Comparison of ENCODE assay signal across 9 cellular contexts in the genomic region with DNA sequence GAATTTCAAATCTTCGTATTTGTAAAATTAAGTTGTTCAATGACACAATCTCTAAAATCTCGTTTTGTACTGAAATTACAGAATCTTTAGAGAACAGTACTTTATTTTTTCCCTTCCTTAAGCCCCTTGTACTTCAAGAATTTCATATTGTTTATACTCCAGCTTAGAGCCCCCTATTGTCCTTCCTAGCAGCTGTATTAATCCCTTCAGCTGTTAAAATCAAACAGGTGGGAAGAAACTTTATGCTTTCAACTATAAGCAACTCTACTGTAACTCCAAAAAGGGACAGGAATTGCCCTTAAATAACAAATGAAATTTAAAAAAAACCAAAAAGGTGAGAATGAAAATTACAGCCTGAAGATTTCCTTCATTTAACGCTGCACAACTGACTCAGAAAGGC. TPM values are rescaled to one million over a fixed set of nuclear protein-coding genes. Genes with fewer than 3 reads are reported as not detected.
DNase-seq lines count a peak whose midpoint lies in the region; ATAC-seq and TF ChIP-seq lines count a peak whose summit lies in the region.
"Had no signal": no experiment of that assay in that cellular context is flagged by ENCODE, and none has a peak within 500 bp of the region (broad histone marks: within the 10 kb centered on the region; RNA-seq: fewer than 3 reads in every experiment).

No MANE protein-coding gene starts in this region.

- intact Hi-C loops in esophagus squamous epithelium (cut with DNase I) (loop anchor here (5.0 to 10.0 kb wide), 2 partner anchors 36 to 79 kb away; partner anchors contain the start of genes ATP5F1B and PTGES3), psoas muscle (cut with DNase I) (loop anchor here in 1 of 2 donors (5.0 kb wide), 2 partner anchors 36 to 86 kb away; partner anchors contain the start of gene PTGES3)

- H3K9ac ChIP-seq in ES-I3 (ENCODE audit: low read depth, low read length) = peak overlapping the region; percentile 96

- ATAC-seq in RWPE2 (ENCODE audit: low read depth) = no peak
- no peak for ATAC-seq in psoas muscle
- no peak for ATAC-seq in HG03565 (IDR thresholded peaks at IDR 0.05; ENCODE audit: unreplicated experiment)

- H3K4me3 ChIP-seq in RWPE2 (ENCODE audit: severe bottlenecking) (peak overlapping the region; percentile 74), esophagus squamous epithelium (peak overlapping the region; percentile 70 to 78 (median 76)), psoas muscle (peak overlapping the region; percentile 86)

- H3K9me3 ChIP-seq in ES-I3 (ENCODE audit: control insufficient read depth, insufficient read depth, low read length) (no peaks in the 10 kb centered on the region), RWPE2 (ENCODE audit: severe bottlenecking) (no peaks in the 10 kb centered on the region), esophagus squamous epithelium (no peaks in the 10 kb centered on the region), psoas muscle (no peaks in the 10 kb centered on the region)

- no peak for TF ChIP-seq CTCF in RWPE2 (IDR thresholded peaks at IDR 0.05; ENCODE audit: poor library complexity, severe bottlenecking)
- TF ChIP-seq CTCF in esophagus squamous epithelium (IDR thresholded peaks at IDR 0.05) = no peak
- TF ChIP-seq CTCF in psoas muscle (IDR thresholded peaks at IDR 0.05) = no peak

- no peak for TF ChIP-seq POLR2A in esophagus squamous epithelium (IDR thresholded peaks at IDR 0.05)

- H3K27ac ChIP-seq in RWPE2 (ENCODE audit: poor library complexity, severe bottlenecking) = peak overlapping the region; percentile 79
- peak overlapping the region; percentile 91 to 96 (median 93) for H3K27ac ChIP-seq in esophagus squamous epithelium
- H3K27ac ChIP-seq in psoas muscle = peak overlapping the region; percentile 93

- no peaks in the 10 kb centered on the region for H3K27me3 ChIP-seq in RWPE2 (ENCODE audit: insufficient read depth, poor library complexity, severe bottlenecking)
- no peaks in the 10 kb centered on the region for H3K27me3 ChIP-seq in esophagus squamous epithelium
- no peaks in the 10 kb centered on the region for H3K27me3 ChIP-seq in psoas muscle (ENCODE audit: insufficient read depth in 3 of 3, low read length in 2 of 3)

- H3K4me1 ChIP-seq in ES-I3 (ENCODE audit: insufficient read depth, low read length) = peaks cover 43% of the 10 kb centered on the region
- H3K4me1 ChIP-seq in RWPE2 (ENCODE audit: insufficient read depth, poor library complexity, severe bottlenecking) = peaks cover 22% of the 10 kb centered on the region
- H3K4me1 ChIP-seq in esophagus squamous epithelium = peaks cover 32 to 69% (median 55%) of the 10 kb centered on the region in 3 donors
- peaks cover 52% of the 10 kb centered on the region for H3K4me1 ChIP-seq in psoas muscle

- peaks cover 37% of the 10 kb centered on the region for H3K36me3 ChIP-seq in ES-I3 (ENCODE audit: insufficient read depth, low read length)
- peaks cover 68% of the 10 kb centered on the region for H3K36me3 ChIP-seq in RWPE2 (ENCODE audit: low read depth)
- H3K36me3 ChIP-seq in esophagus squamous epithelium = peaks cover 0 to 34% (median 17%) of the 10 kb centered on the region in 3 donors
- H3K36me3 ChIP-seq in psoas muscle (ENCODE audit: insufficient read depth in 1 of 2, low read depth in 1 of 2) = peaks cover 5 to 42% of the 10 kb centered on the region in 2 donors

- DNase-seq in RWPE2 (ENCODE audit: low spot score) = no peak
- no peak for DNase-seq in esophagus squamous epithelium (lab: John Stamatoyannopoulos, UW)
- DNase-seq in psoas muscle = no peak
- DNase-seq in SKM-1 (lab: John Stamatoyannopoulos, UW; ENCODE audit: unreplicated experiment) = no peak
- no peak for DNase-seq in NCI-H2029 (lab: John Stamatoyannopoulos, UW)
- DNase-seq in GDM1 (lab: John Stamatoyannopoulos, UW) = no peak
- DNase-seq: effector CD8-positive, alpha-beta T cell had no signal

- 26 to 28% methylated on average over 3 of the region's 3 CpGs for WGBS in esophagus squamous epithelium, 2 donors
- 18 to 31% (median 20%) methylated on average over 3 of the region's 3 CpGs for WGBS in psoas muscle, 3 donors

RNA-seq across cellular contexts. Expression of gene NACA, which starts 1.7 kb away (rescaled TPM):
- 1,000 to 10,000 TPM; 1,083 to 1,907 (median 1,546) TPM for total RNA-seq in esophagus squamous epithelium
- total RNA-seq in psoas muscle = 100 to 1,000 TPM; 434 to 719 (median 530) TPM
- 1,000 to 10,000 TPM in 1 of 3 donors, 100 to 1,000 TPM in 2; 483 to 1,147 (median 489) TPM for polyA plus RNA-seq in psoas muscle

RNA-seq across cellular contexts. Expression of gene PRIM1, which starts 28.8 kb away (rescaled TPM):
- total RNA-seq in esophagus squamous epithelium (10 to 100 TPM in 2 of 4 donors, 1 to 10 TPM in 2; 3.7 to 30.3 (median 10.6) TPM), psoas muscle (1 to 10 TPM; 2.3 to 4.8 (median 3.4) TPM)
- 1 to 10 TPM; 3.0 to 10.0 (median 6.3) TPM for polyA plus RNA-seq in psoas muscle

RNA-seq across cellular contexts. Expression of gene PTGES3, which starts 35.3 kb away (rescaled TPM):
- total RNA-seq in esophagus squamous epithelium (100 to 1,000 TPM in 2 of 4 donors, 10 to 100 TPM in 2; 61.9 to 157 (median 100) TPM), psoas muscle (100 to 1,000 TPM; 118 to 192 (median 148) TPM)
- polyA plus RNA-seq in psoas muscle = 100 to 1,000 TPM; 141 to 253 (median 165) TPM

RNA-seq across cellular contexts. Expression of gene HSD17B6, which starts 39.8 kb away (rescaled TPM):
- total RNA-seq in esophagus squamous epithelium (10 to 100 TPM in 1 of 4 donors, 1 to 10 TPM in 1, under 1 TPM in 1, not detected in 1; 0.88 to 13.2 (median 5.6) TPM), psoas muscle (under 1 TPM in 3 of 4 donors, not detected in 1; 0.28 to 0.51 (median 0.36) TPM)
- 1 to 10 TPM in 1 of 3 donors, under 1 TPM in 2; 0.14 to 4.5 (median 0.17) TPM for polyA plus RNA-seq in psoas muscle
